ENCODE assay signal across 1 cellular context in genomic region chr17:39199986-39200879, GRCh38.
TF ChIP-seq lines count a peak whose summit lies in the region.

Gene RPL19, plus strand, starts transcription at chr17:39200283. Its CDS starts 62 bp downstream, at chr17:39200345.

TF ChIP-seq in HepG2, 621 proteins besides CTCF, POLR2A, EP300 and RAD21 (continued from another document and continues in another):
- 0 out of 2 replicates have a peak, but pooled peaks have one; percentile 10 for TF ChIP-seq ZBTB40 (IDR thresholded peaks at IDR 0.05)
- peak; percentile 65 for TF ChIP-seq ZBTB40 (CRISPR knock-in tag; IDR thresholded peaks at IDR 0.05)
- no peak for TF ChIP-seq JDP2 (CRISPR knock-in tag; IDR thresholded peaks at IDR 0.05; ENCODE audit: borderline replicate concordance)
- no peak for TF ChIP-seq SRF (IDR thresholded peaks at IDR 0.05; ENCODE audit: low read depth, low read length)
- no peak; the same call in 1 of the 2 replicates for TF ChIP-seq PHF21A (CRISPR knock-in tag; IDR thresholded peaks at IDR 0.05)
- TF ChIP-seq PRPF4 (IDR thresholded peaks at IDR 0.05; ENCODE audit: low read depth, low read length, poor library complexity, severe bottlenecking), result no peak
- TF ChIP-seq NONO (IDR thresholded peaks at IDR 0.05), result peak; percentile 96; the same call in 1 of the 2 replicates
- TF ChIP-seq NONO (CRISPR knock-in tag; conservative IDR thresholded peaks at IDR 0.05), result 0 out of 2 replicates have a peak, but pooled peaks have one; percentile 53
- no peak for TF ChIP-seq ZNF484 (CRISPR knock-in tag; IDR thresholded peaks at IDR 0.05; ENCODE audit: borderline replicate concordance, low read depth)
- no peak for TF ChIP-seq MLXIP (CRISPR knock-in tag; IDR thresholded peaks at IDR 0.05; ENCODE audit: borderline replicate concordance)
- TF ChIP-seq RBAK (CRISPR knock-in tag; IDR thresholded peaks at IDR 0.05), result no peak
- TF ChIP-seq ZNF644 (CRISPR knock-in tag; IDR thresholded peaks at IDR 0.05; ENCODE audit: low read depth), result no peak
- TF ChIP-seq ZNF20 (CRISPR knock-in tag; IDR thresholded peaks at IDR 0.05), result peak; percentile 87; the same call in 1 of the 2 replicates
- peak; percentile 84; the same call in 1 of the 2 replicates for TF ChIP-seq NR1H2 (CRISPR knock-in tag; IDR thresholded peaks at IDR 0.05; ENCODE audit: borderline replicate concordance, low read depth)
- TF ChIP-seq ZNF558 (CRISPR knock-in tag; IDR thresholded peaks at IDR 0.05; ENCODE audit: borderline replicate concordance), result peak; percentile 66; the same call in 1 of the 2 replicates
- no peak for TF ChIP-seq ZBTB8A (CRISPR knock-in tag; IDR thresholded peaks at IDR 0.05; ENCODE audit: borderline replicate concordance, low read depth)
- peak; percentile 33; the same call in 1 of the 2 replicates for TF ChIP-seq E2F5 (CRISPR knock-in tag; conservative IDR thresholded peaks at IDR 0.05)
- peak; percentile 35; the same call in 1 of the 2 replicates for TF ChIP-seq NAIF1 (CRISPR knock-in tag; IDR thresholded peaks at IDR 0.05; ENCODE audit: borderline replicate concordance)
- peak; percentile 51; the same call in 1 of the 2 replicates for TF ChIP-seq KDM1A (CRISPR knock-in tag; IDR thresholded peaks at IDR 0.05)
- no peak for TF ChIP-seq TRIM24 (CRISPR knock-in tag; IDR thresholded peaks at IDR 0.05)
- TF ChIP-seq HOXA9 (CRISPR knock-in tag; IDR thresholded peaks at IDR 0.05; ENCODE audit: borderline replicate concordance), result no peak
- TF ChIP-seq ZNF737 (CRISPR knock-in tag; IDR thresholded peaks at IDR 0.05; ENCODE audit: borderline replicate concordance), result no peak; the same call in 1 of the 2 replicates
- peak; percentile 75; the same call in 1 of the 2 replicates for TF ChIP-seq EEA1 (CRISPR knock-in tag; IDR thresholded peaks at IDR 0.05; ENCODE audit: borderline replicate concordance)
- TF ChIP-seq PBX3 (CRISPR knock-in tag; IDR thresholded peaks at IDR 0.05; ENCODE audit: borderline replicate concordance), result no peak; the same call in 1 of the 2 replicates
- 0 out of 2 replicates have a peak, but pooled peaks have one; percentile 13 for TF ChIP-seq ZSCAN12 (CRISPR knock-in tag; IDR thresholded peaks at IDR 0.05)
- TF ChIP-seq SSRP1 (CRISPR knock-in tag; IDR thresholded peaks at IDR 0.05), result no peak
- peak; percentile 81 for TF ChIP-seq TBX2 (CRISPR knock-in tag; IDR thresholded peaks at IDR 0.05; ENCODE audit: borderline replicate concordance)
- TF ChIP-seq ZNF234 (CRISPR knock-in tag; conservative IDR thresholded peaks at IDR 0.05), result peak; percentile 90
- peak; percentile 51; the same call in 1 of the 2 replicates for TF ChIP-seq ZNF512 (CRISPR knock-in tag; IDR thresholded peaks at IDR 0.05)
- TF ChIP-seq TAF15 (IDR thresholded peaks at IDR 0.05; ENCODE audit: low read depth, low read length, poor library complexity, severe bottlenecking), result peak; percentile 74
- TF ChIP-seq ZNF773 (CRISPR knock-in tag; IDR thresholded peaks at IDR 0.05; ENCODE audit: borderline replicate concordance), result 0 out of 2 replicates have a peak, but pooled peaks have one; percentile 24
- peak; percentile 96 for TF ChIP-seq ELF1 (CRISPR knock-in tag; IDR thresholded peaks at IDR 0.05)
- TF ChIP-seq ATF4 (CRISPR knock-in tag; IDR thresholded peaks at IDR 0.05), result no peak
- no peak for TF ChIP-seq ONECUT2 (CRISPR knock-in tag; IDR thresholded peaks at IDR 0.05)
- peak; percentile 43; the same call in 1 of the 2 replicates for TF ChIP-seq SOX13 (IDR thresholded peaks at IDR 0.05)
- TF ChIP-seq SOX13 (CRISPR knock-in tag; conservative IDR thresholded peaks at IDR 0.05 in 1 of 2, IDR thresholded peaks at IDR 0.05 in 1 of 2), result peak; percentile 15 to 26; a peak in 1 of 4 replicates
